Comparison of ENCODE assay signal across 8 cellular contexts in the genomic region with DNA sequence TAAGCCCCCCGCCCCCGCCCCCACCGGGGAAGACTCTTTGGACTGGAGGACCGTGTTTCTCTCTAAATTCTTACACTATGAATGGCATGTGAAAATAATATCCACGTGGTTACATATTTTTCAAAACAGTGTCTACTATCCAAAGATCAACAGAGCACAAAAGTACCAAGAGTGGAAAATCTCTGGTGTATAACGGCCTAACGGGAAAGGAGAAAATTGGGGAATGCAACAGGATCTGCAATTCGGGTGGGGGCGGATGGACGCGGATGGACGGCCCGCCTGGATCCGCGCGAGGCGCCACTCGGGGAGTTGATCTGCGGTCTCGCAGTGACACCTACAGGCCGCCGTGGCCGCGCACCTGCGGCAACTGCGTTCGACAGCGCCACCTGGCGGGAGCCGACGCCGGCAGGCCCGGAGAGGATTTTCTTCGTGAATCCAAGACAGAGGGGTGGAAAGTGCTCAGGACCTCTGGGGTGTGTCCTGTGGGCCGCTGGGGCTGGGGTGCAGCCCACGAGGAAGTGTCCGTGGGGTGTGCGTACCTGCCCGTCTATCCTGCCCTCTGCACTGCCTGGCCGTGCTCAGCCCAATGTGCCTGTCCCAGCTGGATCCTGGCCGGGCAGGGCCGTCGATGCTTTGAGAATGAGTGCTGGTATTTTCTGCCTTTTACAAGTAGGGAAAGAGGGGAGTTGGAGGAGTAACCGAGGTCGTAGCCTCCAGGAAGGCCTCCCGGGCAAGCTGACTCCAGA. TPM values are rescaled to one million over a fixed set of nuclear protein-coding genes. Genes with fewer than 3 reads are reported as not detected.
A peak's percentile ranks its signal among the peaks of the same experiment; 100 is the strongest.
DNase-seq lines count a peak whose midpoint lies in the region; ATAC-seq and TF ChIP-seq lines count a peak whose summit lies in the region.

No MANE protein-coding gene starts in this region.

- peaks cover 40% of the 10 kb centered on the region for H3K27me3 Mint-ChIP-seq in central memory CD8-positive, alpha-beta T cell

- DNase-seq in NCI-H2171 treated with DMSO at 0.1 percent for 48 hours (lab: John Stamatoyannopoulos, UW) (peak; percentile 73), left lobe of liver (ENCODE audit: low spot score) (peak; percentile 84)
- DNase-seq in activated CD4-positive, alpha-beta T cell treated with anti-CD3 and anti-CD28 coated beads for 24 hours (ENCODE audit: low read depth in 2 of 2): peak; percentile 85
- peak; percentile 78 to 87 for DNase-seq in central memory CD8-positive, alpha-beta T cell (ENCODE audit: low spot score in 2 of 2)
- peak; percentile 88 for DNase-seq in stimulated activated CD4-positive, alpha-beta T cell treated with anti-CD3 and anti-CD28 coated beads, Interleukin-4, amount 100 ng/mL, for 24 hours

- no peak overlapping the region for H3K27ac Mint-ChIP-seq in central memory CD8-positive, alpha-beta T cell (ENCODE audit: low read depth)

- H3K9me3 Mint-ChIP-seq in central memory CD8-positive, alpha-beta T cell: no peaks in the 10 kb centered on the region

- peak; percentile 59 for ATAC-seq in HG02852 (IDR thresholded peaks at IDR 0.05; ENCODE audit: unreplicated experiment)
- peak; percentile 71 for ATAC-seq in central memory CD8-positive, alpha-beta T cell (replicated peaks; ENCODE audit: extremely low read depth, poor library complexity, severe bottlenecking)
- peak; percentile 99 for ATAC-seq in left lobe of liver
- ATAC-seq in GM19324 (IDR thresholded peaks at IDR 0.05; ENCODE audit: low FRiP score, unreplicated experiment): no peak

- H3K4me1 Mint-ChIP-seq in central memory CD8-positive, alpha-beta T cell: no peaks in the 10 kb centered on the region

- H3K36me3 Mint-ChIP-seq in central memory CD8-positive, alpha-beta T cell (ENCODE audit: insufficient read depth): peaks cover 8% of the 10 kb centered on the region

- peak; percentile 99 for TF ChIP-seq CTCF in GM12801 (IDR thresholded peaks at IDR 0.05; ENCODE audit: extremely low read depth, insufficient read length)

- no peak overlapping the region for H3K4me3 Mint-ChIP-seq in central memory CD8-positive, alpha-beta T cell

RNA-seq across cellular contexts. Expression of gene ANKRD60, which starts 18.6 kb away (rescaled TPM):
- total RNA-seq in left lobe of liver: not detected
